In the genomic region with DNA sequence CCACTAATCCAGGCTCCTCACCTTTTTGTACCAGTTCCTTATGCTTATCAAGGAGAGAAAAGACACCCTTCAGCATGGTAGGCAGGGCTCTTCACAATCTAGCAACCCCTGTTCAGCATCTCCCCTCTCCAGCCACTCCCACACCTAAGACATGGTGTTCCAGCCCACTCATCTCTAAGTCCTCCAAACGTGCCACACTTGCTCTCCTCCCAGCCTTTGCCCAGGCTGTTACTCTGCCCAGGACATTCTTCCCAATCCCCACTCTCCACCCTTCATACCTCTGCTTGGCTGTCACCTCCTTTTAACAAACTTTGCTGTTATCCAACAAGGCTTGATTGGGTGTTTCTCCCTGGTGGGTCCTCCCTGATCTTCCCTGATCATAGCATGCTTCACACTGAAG, we compare ENCODE assay signal across 15 cellular contexts.
DNase-seq lines count a peak whose midpoint lies in the region; ATAC-seq and TF ChIP-seq lines count a peak whose summit lies in the region.
"Had no signal": no experiment of that assay in that cellular context is flagged by ENCODE, and none has a peak within 500 bp of the region (broad histone marks: within the 10 kb centered on the region; RNA-seq: fewer than 3 reads in every experiment).

No MANE protein-coding gene starts in this region.

- H3K14ac ChIP-seq in trophoblast cell (ENCODE audit: low read length): no peak overlapping the region

- H3K27me3 ChIP-seq in right atrium auricular region (no peaks in the 10 kb centered on the region), trophoblast cell (ENCODE audit: insufficient read depth, low read length) (no peaks in the 10 kb centered on the region), upper lobe of right lung (no peaks in the 10 kb centered on the region), brain microvascular endothelial cell (replicated peaks) (no peaks in the 10 kb centered on the region)
- H3K27me3 ChIP-seq: BLaER1 had no signal

- H3K36me3 ChIP-seq in right atrium auricular region (no peaks in the 10 kb centered on the region), trophoblast cell (ENCODE audit: control insufficient read depth in 1 of 2, insufficient read depth in 2 of 2, low read length in 2 of 2) (no peaks in the 10 kb centered on the region), upper lobe of right lung (no peaks in the 10 kb centered on the region), brain microvascular endothelial cell (replicated peaks) (no peaks in the 10 kb centered on the region)
- H3K36me3 ChIP-seq: BLaER1 had no signal

- WGBS in trophoblast cell (ENCODE audit: extremely low coverage, insufficient coverage, insufficient read length): no CpG with 5 or more reads among the region's 1 CpG

- no peak overlapping the region for H2BK120ac ChIP-seq in trophoblast cell (ENCODE audit: insufficient read depth, low read length, poor library complexity)

- peaks cover 0 to 16% of the 10 kb centered on the region in 2 donors for H3K4me1 ChIP-seq in right atrium auricular region
- H3K4me1 ChIP-seq in trophoblast cell (ENCODE audit: control insufficient read depth in 1 of 2, insufficient read depth in 2 of 2, low read length in 2 of 2): no peaks in the 10 kb centered on the region
- H3K4me1 ChIP-seq in upper lobe of right lung: peaks cover 28% of the 10 kb centered on the region
- H3K4me1 ChIP-seq: BLaER1 had no signal

- H4K8ac ChIP-seq in trophoblast cell (ENCODE audit: low read depth, low read length): no peak overlapping the region

- intact Hi-C loops in Right ventricle myocardium inferior (cut with DNase I): no loop called here
- intact Hi-C loops in upper lobe of right lung (cut with DNase I): no loop called here

- no peak overlapping the region for H3K9ac ChIP-seq in trophoblast cell (ENCODE audit: low read length)
- H3K9ac ChIP-seq: BLaER1 had no signal

- no peak for TF ChIP-seq CTCF in right atrium auricular region (IDR thresholded peaks at IDR 0.05)
- TF ChIP-seq CTCF in upper lobe of right lung (IDR thresholded peaks at IDR 0.05): no peak
- TF ChIP-seq CTCF in brain microvascular endothelial cell (IDR thresholded peaks at IDR 0.05; ENCODE audit: low read depth, low read length, missing control alignments): no peak

- no peak for DNase-seq in Right ventricle myocardium inferior (ENCODE audit: missing footprints)
- DNase-seq in right atrium auricular region (ENCODE audit: low spot score): no peak
- DNase-seq in trophoblast cell: no peak
- no peak for DNase-seq in upper lobe of right lung
- DNase-seq in brain microvascular endothelial cell: no peak
- DNase-seq: 8988T; AML-193; CD4-positive, CD25-positive, alpha-beta regulatory T cell; DMS53; GF-D8; HCEC 1CT; HFFc6 had no signal

- ATAC-seq in Right ventricle myocardium inferior (peak; percentile 53), upper lobe of right lung (peak; percentile 59), HG03159 (IDR thresholded peaks at IDR 0.05; ENCODE audit: unreplicated experiment) (no peak), GM21381 (IDR thresholded peaks at IDR 0.05; ENCODE audit: unreplicated experiment) (no peak)

- no peak overlapping the region for H4K12ac ChIP-seq in trophoblast cell (ENCODE audit: low read depth, low read length)

- peak overlapping the region; percentile 21 for H3K23ac ChIP-seq in trophoblast cell (ENCODE audit: low read length)

- H3K9me3 ChIP-seq in right atrium auricular region (no peaks in the 10 kb centered on the region), trophoblast cell (ENCODE audit: insufficient read depth, low read depth, low read length) (no peaks in the 10 kb centered on the region), upper lobe of right lung (no peaks in the 10 kb centered on the region)
- H3K9me3 ChIP-seq: BLaER1 had no signal

- no peak overlapping the region for H2AK5ac ChIP-seq in trophoblast cell (ENCODE audit: low read length)

- H3K4me2 ChIP-seq in trophoblast cell (ENCODE audit: low read length): no peak overlapping the region
- H3K4me2 ChIP-seq: BLaER1 had no signal

- H3K79me2 ChIP-seq in trophoblast cell (ENCODE audit: control insufficient read depth, insufficient read depth, low read length, poor library complexity): no peaks in the 10 kb centered on the region

- H2BK5ac ChIP-seq in trophoblast cell (ENCODE audit: low read depth, low read length, poor library complexity): no peak overlapping the region

- no peak overlapping the region for H2BK12ac ChIP-seq in trophoblast cell (ENCODE audit: low read length)

- H2AFZ ChIP-seq in trophoblast cell (ENCODE audit: insufficient read depth, low read length, poor library complexity): no peak overlapping the region

- in situ Hi-C loops in brain microvascular endothelial cell (cut with HindIII; ENCODE audit: low pct_ligation_motif_present, low sequenced_read_pairs): no loop called here

- H3K27ac ChIP-seq in right atrium auricular region: no peak overlapping the region
- H3K27ac ChIP-seq in trophoblast cell (ENCODE audit: low read depth, low read length): no peak overlapping the region
- H3K27ac ChIP-seq in upper lobe of right lung: no peak overlapping the region
- H3K27ac ChIP-seq in brain microvascular endothelial cell: no peak overlapping the region
- H3K27ac ChIP-seq: BLaER1 had no signal

- H3K4me3 ChIP-seq in right atrium auricular region: no peak overlapping the region
- H3K4me3 ChIP-seq in trophoblast cell (ENCODE audit: low read depth, low read length): no peak overlapping the region
- no peak overlapping the region for H3K4me3 ChIP-seq in upper lobe of right lung
- no peak overlapping the region for H3K4me3 ChIP-seq in brain microvascular endothelial cell (ENCODE audit: low read depth, low read length)
- H3K4me3 ChIP-seq: BLaER1 had no signal

- no peak overlapping the region for H4K91ac ChIP-seq in trophoblast cell (ENCODE audit: low read depth, low read length)

- no peak overlapping the region for H3K18ac ChIP-seq in trophoblast cell (ENCODE audit: low read length)

- no peak overlapping the region for H3K4ac ChIP-seq in trophoblast cell (ENCODE audit: low read depth, low read length)

- no peaks in the 10 kb centered on the region for H3K79me1 ChIP-seq in trophoblast cell (ENCODE audit: low read length)

Comparison
In these comparisons a context has a peak if more than half of its experiments do, and no peak if none do; other contexts are left out.
1. ATAC-seq: peak in Right ventricle myocardium inferior (single experiment) and upper lobe of right lung (single experiment); none in HG03159 (single experiment) and GM21381 (single experiment).